Comparison of ENCODE assay signal across 24 cellular contexts in the genomic region with DNA sequence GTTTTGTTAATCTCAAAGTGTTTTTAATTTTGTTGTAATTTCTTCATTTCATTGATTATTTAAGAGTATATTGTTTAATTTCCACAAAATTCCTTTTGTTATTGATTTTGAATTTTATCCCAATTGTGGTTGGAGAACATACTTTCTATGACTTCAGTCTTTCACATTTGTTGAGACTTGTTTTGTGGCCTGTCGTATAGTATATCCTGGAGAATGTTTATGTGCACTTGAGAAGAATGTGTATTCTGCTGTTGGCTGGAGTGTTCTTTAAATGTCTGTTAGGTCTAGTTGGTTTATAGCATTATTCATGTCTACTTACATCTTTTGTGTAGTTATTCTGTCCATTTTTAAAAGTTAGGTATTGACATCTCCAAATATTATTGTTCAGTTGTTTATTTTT.
A peak's percentile ranks its signal among the peaks of the same experiment; 100 is the strongest.
DNase-seq lines count a peak whose midpoint lies in the region; ATAC-seq and TF ChIP-seq lines count a peak whose summit lies in the region.
"Had no signal": no experiment of that assay in that cellular context is flagged by ENCODE, and none has a peak within 500 bp of the region (broad histone marks: within the 10 kb centered on the region; RNA-seq: fewer than 3 reads in every experiment).

No MANE protein-coding gene starts in this region.

- peak overlapping the region; percentile 20 for H3K27ac Mint-ChIP-seq in MCF 10A (ENCODE audit: low read depth, unreplicated experiment)
- H3K27ac Mint-ChIP-seq: CD14-positive monocyte; CD4-positive, alpha-beta T cell; CD8-positive, alpha-beta memory T cell; HFFc6 had no signal

- no peaks in the 10 kb centered on the region for H3K27me3 Mint-ChIP-seq in MCF 10A (ENCODE audit: insufficient read depth, unreplicated experiment)
- H3K27me3 Mint-ChIP-seq: CD4-positive, alpha-beta T cell; CD8-positive, alpha-beta memory T cell had no signal

- CTCF ChIA-PET in MCF 10A (lab: Yijun Ruan, JAX) (no interaction called here), mammary epithelial cell (lab: Charles Lee; ENCODE audit: low non-redundant PET) (no interaction called here)

- no peaks in the 10 kb centered on the region for H3K4me1 Mint-ChIP-seq in MCF 10A (ENCODE audit: insufficient read depth, unreplicated experiment)
- H3K4me1 Mint-ChIP-seq: CD14-positive monocyte; CD8-positive, alpha-beta memory T cell had no signal

- no peak for TF ChIP-seq CTCF in MCF 10A (IDR thresholded peaks at IDR 0.05; ENCODE audit: unreplicated experiment)
- TF ChIP-seq CTCF in breast epithelium (IDR thresholded peaks at IDR 0.05) = no peak
- TF ChIP-seq CTCF in mammary epithelial cell (conservative IDR thresholded peaks at IDR 0.05 in 1 of 2, IDR thresholded peaks at IDR 0.05 in 1 of 2; ENCODE audit: extremely low read depth in 1 of 2, insufficient read depth in 1 of 2, low read depth in 1 of 2, low read length in 2 of 2) = no peak
- TF ChIP-seq CTCF in foreskin keratinocyte (conservative IDR thresholded peaks at IDR 0.05) = no peak

- no peak for DNase-seq in MCF 10A (ENCODE audit: unreplicated experiment)
- DNase-seq in breast epithelium (ENCODE audit: low spot score in 2 of 2) = no peak
- peak; percentile 50 for DNase-seq in mammary epithelial cell
- peak; percentile 28 to 73 for DNase-seq in foreskin keratinocyte
- no peak for DNase-seq in cardiac septum (ENCODE audit: low spot score)
- DNase-seq in GOT3 (lab: John Stamatoyannopoulos, UW) = no peak
- DNase-seq in Right ventricle myocardium superior = no peak
- DNase-seq: ACHN; AML-193; BE2C; CD4-positive, alpha-beta T cell; CD8-positive, alpha-beta memory T cell; DMS 273 treated with DMSO at 0.1 percent for 48 hours; DMS79; EL; GDM1; GM23248; HFFc6 had no signal

- peaks cover 20% of the 10 kb centered on the region for H3K36me3 Mint-ChIP-seq in MCF 10A (ENCODE audit: insufficient read depth, unreplicated experiment)

- WGBS in mammary epithelial cell (ENCODE audit: low coverage, missing lambda C conversion rate) = 7% methylated on average over 1 of the region's 1 CpG

- ATAC-seq in foreskin keratinocyte (peak; percentile 63), GM21723 (IDR thresholded peaks at IDR 0.05; ENCODE audit: unreplicated experiment) (no peak), Right ventricle myocardium superior (ENCODE audit: poor library complexity) (no peak)
- ATAC-seq: GM12878 had no signal

- TF ChIP-seq POLR2A in breast epithelium (IDR thresholded peaks at IDR 0.05) = no peak

- H3K27ac ChIP-seq in breast epithelium (no peak overlapping the region), mammary epithelial cell (ENCODE audit: insufficient read depth, low read depth, low read length) (no peak overlapping the region), foreskin keratinocyte (no peak overlapping the region)
- H3K27ac ChIP-seq: 22Rv1; BLaER1 treated with 17β-estradiol and CSF1 and Interleukin-3, amounts not matched to agents 10 nM and 100 nM; GM23248 had no signal

- POLR2A ChIA-PET in MCF 10A (lab: Yijun Ruan, JAX) = no interaction called here

- H3K4me1 ChIP-seq in breast epithelium (no peaks in the 10 kb centered on the region), mammary epithelial cell (ENCODE audit: insufficient read depth, low read length) (peaks cover 16% of the 10 kb centered on the region), foreskin keratinocyte (peaks cover 9% of the 10 kb centered on the region)
- H3K4me1 ChIP-seq: BLaER1 treated with 17β-estradiol and CSF1 and Interleukin-3, amounts not matched to agents 10 nM and 100 nM; HAP-1 had no signal

- H3K27me3 ChIP-seq in breast epithelium = no peaks in the 10 kb centered on the region
- no peaks in the 10 kb centered on the region for H3K27me3 ChIP-seq in mammary epithelial cell (ENCODE audit: insufficient read depth, low read length)
- no peaks in the 10 kb centered on the region for H3K27me3 ChIP-seq in foreskin keratinocyte
- H3K27me3 ChIP-seq: BE2C; BLaER1 treated with 17β-estradiol and CSF1 and Interleukin-3, amounts not matched to agents 10 nM and 100 nM had no signal

- BruUV-seq in MCF 10A (replicated peaks; lab: Mats Ljungman, UMichigan) (no TSS peak), mammary epithelial cell (replicated peaks; lab: Mats Ljungman, UMichigan) (no TSS peak)

- H3K4me3 Mint-ChIP-seq in MCF 10A (ENCODE audit: unreplicated experiment) = no peak overlapping the region
- H3K4me3 Mint-ChIP-seq: CD14-positive monocyte; CD4-positive, alpha-beta T cell; CD8-positive, alpha-beta memory T cell; HFFc6 had no signal

- dilution Hi-C loops in mammary epithelial cell (cut with HindIII; ENCODE audit: low sequenced_read_pairs) = no loop called here

- intact Hi-C loops in MCF 10A (cut with micrococcal nuclease) = no loop called here
- intact Hi-C loops in breast epithelium (cut with DNase I; ENCODE audit: low total_unique reads) = no loop called here
- intact Hi-C loops in mammary epithelial cell (cut with micrococcal nuclease) = no loop called here
- intact Hi-C loops in cardiac septum (cut with DNase I) = no loop called here
- intact Hi-C loops in Right ventricle myocardium superior (cut with DNase I) = no loop called here

- H3K9ac ChIP-seq in mammary epithelial cell (ENCODE audit: insufficient read depth, low read length) = no peak overlapping the region
- H3K9ac ChIP-seq: BLaER1 treated with 17β-estradiol and CSF1 and Interleukin-3, amounts not matched to agents 10 nM and 100 nM; GM23248 had no signal

- H3K4me3 ChIP-seq in breast epithelium (no peak overlapping the region), mammary epithelial cell (replicated peaks in 1 of 3; ENCODE audit: insufficient read depth in 1 of 3, low read depth in 2 of 3, low read length in 3 of 3) (no peak overlapping the region)
- H3K4me3 ChIP-seq: BLaER1 treated with 17β-estradiol and CSF1 and Interleukin-3, amounts not matched to agents 10 nM and 100 nM; GM12878; GM23248; HAP-1 had no signal

- H3K4me2 ChIP-seq in mammary epithelial cell (ENCODE audit: insufficient read depth, low read depth, low read length) = peak overlapping the region; percentile 30
- H3K4me2 ChIP-seq: BLaER1 treated with 17β-estradiol and CSF1 and Interleukin-3, amounts not matched to agents 10 nM and 100 nM had no signal

- H2AFZ ChIP-seq in mammary epithelial cell (ENCODE audit: low read depth, low read length) = no peak overlapping the region
- H2AFZ ChIP-seq: GM23248 had no signal

- H3K9me3 ChIP-seq in breast epithelium (no peaks in the 10 kb centered on the region), mammary epithelial cell (replicated peaks; ENCODE audit: insufficient read depth, low read length) (no peaks in the 10 kb centered on the region)
- H3K9me3 ChIP-seq: BE2C, HAP-1 had no signal

- no peaks in the 10 kb centered on the region for H3K9me3 Mint-ChIP-seq in MCF 10A (ENCODE audit: unreplicated experiment)
- H3K9me3 Mint-ChIP-seq: CD8-positive, alpha-beta memory T cell; HFFc6 had no signal

- no peaks in the 10 kb centered on the region for H3K79me2 ChIP-seq in mammary epithelial cell (ENCODE audit: insufficient read depth, low read length)

- H4K20me1 ChIP-seq in mammary epithelial cell (ENCODE audit: insufficient read depth, low read length) = no peaks in the 10 kb centered on the region
- H4K20me1 ChIP-seq: BLaER1 treated with 17β-estradiol and CSF1 and Interleukin-3, amounts not matched to agents 10 nM and 100 nM had no signal

- H3K36me3 ChIP-seq in breast epithelium (no peaks in the 10 kb centered on the region), mammary epithelial cell (ENCODE audit: insufficient read depth, low read length) (no peaks in the 10 kb centered on the region)
- H3K36me3 ChIP-seq: BE2C, HAP-1 had no signal

- in situ Hi-C loops in mammary epithelial cell (cut with MboI; ENCODE audit: low sequenced_read_pairs in 2 of 2) = no loop called here

Comparison
In these comparisons a context has a peak if more than half of its experiments do, and no peak if none do; other contexts are left out.
1. DNase-seq: peak in mammary epithelial cell (single experiment) and foreskin keratinocyte (2 of 2); none in MCF 10A (single experiment), breast epithelium (0 of 2), cardiac septum (single experiment), GOT3 (single experiment) and Right ventricle myocardium superior (single experiment).